In genomic region chr22:45977551-45978274, GRCh38 we compare ENCODE assay signal across 10 cellular contexts. TPM values are rescaled to one million over a fixed set of nuclear protein-coding genes. Genes with fewer than 3 reads are reported as not detected.
DNase-seq lines count a peak whose midpoint lies in the region; ATAC-seq, FAIRE-seq and TF ChIP-seq lines count a peak whose summit lies in the region.
"Had no signal": no experiment of that assay in that cellular context is flagged by ENCODE, and none has a peak within 500 bp of the region (broad histone marks: within the 10 kb centered on the region; RNA-seq: fewer than 3 reads in every experiment).

No MANE protein-coding gene starts in this region.

- H3K79me2 ChIP-seq in H1 (ENCODE audit: control insufficient read depth in 1 of 2, insufficient read depth in 2 of 2, low read length in 2 of 2) (peaks cover 0 to 6% of the 10 kb centered on the region in 2 experiments; a peak in 1 of 4 replicates), trophoblast cell (ENCODE audit: control insufficient read depth, insufficient read depth, low read length, poor library complexity) (no peaks in the 10 kb centered on the region)

- TF ChIP-seq POLR2A in H1 (IDR thresholded peaks at IDR 0.05; ENCODE audit: control extremely low read depth in 1 of 2, low read depth in 2 of 2, low read length in 2 of 2): no peak
- TF ChIP-seq POLR2A in GM12892 (IDR thresholded peaks at IDR 0.05; ENCODE audit: low read depth, low read length): no peak

- no peaks in the 10 kb centered on the region for H3K79me1 ChIP-seq in H1 (ENCODE audit: low read depth, low read length)
- peaks cover 6% of the 10 kb centered on the region for H3K79me1 ChIP-seq in trophoblast cell (ENCODE audit: low read length)

- peak overlapping the region; percentile 85 for H3K4ac ChIP-seq in H1 (replicated peaks; ENCODE audit: insufficient read length, low read depth, low read length)
- no peak overlapping the region for H3K4ac ChIP-seq in trophoblast cell (ENCODE audit: low read depth, low read length)

- H3K27me3 Mint-ChIP-seq in T-helper 1 cell treated with Interleukin-12 subunit alpha and Interleukin-12 subunit beta and Interleukin-4 antibody, amounts not matched to agents 30 μg/mL and 1 μg/mL, for 36 hours (ENCODE audit: low read depth): peaks cover 37% of the 10 kb centered on the region

- H3K27me3 ChIP-seq in H1 (replicated peaks in 1 of 4; ENCODE audit: control insufficient read depth in 3 of 4, extremely low read depth in 1 of 4, insufficient read depth in 3 of 4, low read length in 3 of 4): peaks cover 57 to 72% (median 69%) of the 10 kb centered on the region in 4 experiments
- H3K27me3 ChIP-seq in trophoblast cell (ENCODE audit: insufficient read depth, low read length): peaks cover 36% of the 10 kb centered on the region

- H3K9me3 ChIP-seq in H1 (ENCODE audit: insufficient read depth in 2 of 2, low read depth in 1 of 2, low read length in 1 of 2) (peaks cover 3 to 8% of the 10 kb centered on the region in 2 experiments; a peak in 3 of 4 replicates), trophoblast cell (ENCODE audit: insufficient read depth, low read depth, low read length) (peaks cover 26% of the 10 kb centered on the region)
- H3K9me3 ChIP-seq: Caco-2, stomach had no signal

- no peak for TF ChIP-seq RAD21 in H1 (IDR thresholded peaks at IDR 0.05 in 1 of 2, conservative IDR thresholded peaks at IDR 0.05 in 1 of 2; ENCODE audit: low read depth in 2 of 2, low read length in 2 of 2)

- H3K9ac ChIP-seq in H1 (replicated peaks in 1 of 4; ENCODE audit: extremely low read depth in 1 of 4, low read depth in 3 of 4, low read length in 3 of 4): no peak overlapping the region
- no peak overlapping the region for H3K9ac ChIP-seq in trophoblast cell (ENCODE audit: low read length)

- TF ChIP-seq EP300 in H1 (IDR thresholded peaks at IDR 0.05; ENCODE audit: borderline replicate concordance in 1 of 2, low read depth in 2 of 2, low read length in 2 of 2): no peak

- CTCF ChIA-PET in H1 (lab: Charles Lee; ENCODE audit: partially characterized antibody): interaction anchor here (0.5 to 1.2 kb wide), 12 partner anchors 28 to 563 kb away, joined by 3 to 9 read pairs (median 4); no protein-coding TSS in a partner anchor

- H3K14ac ChIP-seq in H1 (ENCODE audit: insufficient read length): no peak overlapping the region
- no peak overlapping the region for H3K14ac ChIP-seq in trophoblast cell (ENCODE audit: low read length)

- no peak overlapping the region for H2AFZ ChIP-seq in H1 (ENCODE audit: low read length)
- H2AFZ ChIP-seq in trophoblast cell (ENCODE audit: insufficient read depth, low read length, poor library complexity): no peak overlapping the region

- H2BK15ac ChIP-seq in H1 (ENCODE audit: low read length): peak overlapping the region; percentile 61; the same call in 1 of the 2 replicates

- H3K36me3 ChIP-seq in H1 (ENCODE audit: control insufficient read depth in 2 of 4, insufficient read depth in 4 of 4, low read length in 3 of 4): peaks cover 0 to 10% (median 0%) of the 10 kb centered on the region in 4 experiments; a peak in 4 of 8 replicates
- H3K36me3 ChIP-seq in trophoblast cell (ENCODE audit: control insufficient read depth in 1 of 2, insufficient read depth in 2 of 2, low read length in 2 of 2): no peaks in the 10 kb centered on the region
- H3K36me3 ChIP-seq: stomach had no signal

- H4K20me1 ChIP-seq in H1 (replicated peaks in 1 of 2; ENCODE audit: control insufficient read depth in 1 of 2, insufficient read depth in 2 of 2, low read length in 2 of 2): peaks cover 2 to 37% of the 10 kb centered on the region in 2 experiments

- POLR2A ChIA-PET in H1 (lab: Charles Lee; ENCODE audit: partially characterized antibody): no interaction called here

- H4K91ac ChIP-seq in H1 (replicated peaks; ENCODE audit: insufficient read length, low read length) (no peak overlapping the region), trophoblast cell (ENCODE audit: low read depth, low read length) (no peak overlapping the region)

- no peak overlapping the region for H3K56ac ChIP-seq in H1 (replicated peaks; ENCODE audit: insufficient read length, low read depth, low read length)

- no peaks in the 10 kb centered on the region for H3K9me3 Mint-ChIP-seq in T-helper 1 cell treated with Interleukin-12 subunit alpha and Interleukin-12 subunit beta and Interleukin-4 antibody, amounts not matched to agents 30 μg/mL and 1 μg/mL, for 36 hours

- no peak for TF ChIP-seq CTCF in H1 (IDR thresholded peaks at IDR 0.05; ENCODE audit: control extremely low read depth in 1 of 3, insufficient read depth in 1 of 3, low read depth in 1 of 3, low read length in 3 of 3)

- H3K4me3 ChIP-seq in H1 (ENCODE audit: extremely low read depth in 1 of 4, insufficient read depth in 2 of 4, low read depth in 3 of 4, low read length in 4 of 4): peak overlapping the region; percentile 12 to 63 (median 20); a peak in 6 of 8 replicates
- H3K4me3 ChIP-seq in trophoblast cell (ENCODE audit: low read depth, low read length): no peak overlapping the region

- H2BK5ac ChIP-seq in H1 (ENCODE audit: low read depth, low read length) (peak overlapping the region; percentile 52; the same call in 1 of the 2 replicates), trophoblast cell (ENCODE audit: low read depth, low read length, poor library complexity) (no peak overlapping the region)

- DNase-seq in T-helper 1 cell (no peak), M059J (ENCODE audit: low read depth) (peak; percentile 46), H1 (ENCODE audit: low read depth in 1 of 2, low spot score in 2 of 2) (peak in 1 of 2 experiments; percentile 72), trophoblast cell (peak in 1 of 2 donors; percentile 24), HTR-8/SVneo (ENCODE audit: insufficient read length, low spot score) (no peak), GM12892 (ENCODE audit: insufficient read length) (no peak)

- no peak overlapping the region for H2BK20ac ChIP-seq in H1 (ENCODE audit: low read length)

- peak overlapping the region; percentile 71; the same call in 1 of the 2 replicates for H3K18ac ChIP-seq in H1 (ENCODE audit: extremely low read depth, low read length)
- no peak overlapping the region for H3K18ac ChIP-seq in trophoblast cell (ENCODE audit: low read length)

- H3K27ac Mint-ChIP-seq in T-helper 1 cell treated with Interleukin-12 subunit alpha and Interleukin-12 subunit beta and Interleukin-4 antibody, amounts not matched to agents 30 μg/mL and 1 μg/mL, for 36 hours: no peak overlapping the region

- peak overlapping the region; percentile 64 for H2BK120ac ChIP-seq in H1 (replicated peaks; ENCODE audit: low read depth, low read length)
- no peak overlapping the region for H2BK120ac ChIP-seq in trophoblast cell (ENCODE audit: insufficient read depth, low read length, poor library complexity)

- no peak overlapping the region for H4K12ac ChIP-seq in trophoblast cell (ENCODE audit: low read depth, low read length)

- H3K23me2 ChIP-seq in H1 (ENCODE audit: low read depth, low read length): peaks cover 25% of the 10 kb centered on the region

- H3K27ac ChIP-seq in H1 (ENCODE audit: low read depth, low read length) (no peak overlapping the region), trophoblast cell (ENCODE audit: low read depth, low read length) (no peak overlapping the region)
- H3K27ac ChIP-seq: stomach had no signal

- H4K8ac ChIP-seq in H1 (ENCODE audit: extremely low read depth, insufficient read depth, low read length) (peak overlapping the region; percentile 45; the same call in 1 of the 2 replicates), trophoblast cell (ENCODE audit: low read depth, low read length) (no peak overlapping the region)

- H3K4me3 Mint-ChIP-seq in T-helper 1 cell treated with Interleukin-12 subunit alpha and Interleukin-12 subunit beta and Interleukin-4 antibody, amounts not matched to agents 30 μg/mL and 1 μg/mL, for 36 hours: peak overlapping the region; percentile 8

- no peak for ATAC-seq in HG02981 (IDR thresholded peaks at IDR 0.05; ENCODE audit: unreplicated experiment)

- no peaks in the 10 kb centered on the region for H3K4me1 Mint-ChIP-seq in T-helper 1 cell treated with Interleukin-12 subunit alpha and Interleukin-12 subunit beta and Interleukin-4 antibody, amounts not matched to agents 30 μg/mL and 1 μg/mL, for 36 hours (ENCODE audit: low read depth)

- FAIRE-seq in H1 (lab: Jason Lieb, UNC) (no peak), HTR-8/SVneo (lab: Jason Lieb, UNC) (no peak), GM12892 (lab: Jason Lieb, UNC) (no peak)

- peak overlapping the region; percentile 53 to 70 for H3K4me2 ChIP-seq in H1 (ENCODE audit: insufficient read depth in 1 of 2, low read depth in 2 of 2, low read length in 2 of 2)
- H3K4me2 ChIP-seq in trophoblast cell (ENCODE audit: low read length): peak overlapping the region; percentile 88

- H3K4me1 ChIP-seq in H1 (replicated peaks in 1 of 4; ENCODE audit: control insufficient read depth in 3 of 4, insufficient read depth in 4 of 4, low read length in 3 of 4): peaks cover 3 to 26% (median 17%) of the 10 kb centered on the region in 4 experiments
- peaks cover 25 to 29% of the 10 kb centered on the region in 2 experiments for H3K4me1 ChIP-seq in trophoblast cell (ENCODE audit: control insufficient read depth in 1 of 2, insufficient read depth in 2 of 2, low read length in 2 of 2)

- H4K5ac ChIP-seq in H1 (ENCODE audit: insufficient read length, low read depth, low read length): no peak overlapping the region

- H2BK12ac ChIP-seq in H1 (ENCODE audit: low read depth, low read length) (peak overlapping the region; percentile 75; the same call in 1 of the 2 replicates), trophoblast cell (ENCODE audit: low read length) (no peak overlapping the region)

- 11% methylated on average over 27 of the region's 29 CpGs; no CpG with 5 or more reads in 1 of the 2 experiments for WGBS in H1 (ENCODE audit: extremely low coverage in 1 of 2, insufficient coverage in 1 of 2, insufficient read length in 1 of 2, insufficient replicate concordance in 2 of 2, low coverage in 1 of 2, low lambda C conversion rate in 2 of 2, missing lambda C conversion rate in 1 of 2), 2 experiments
- no CpG with 5 or more reads among the region's 29 CpGs for WGBS in trophoblast cell (ENCODE audit: extremely low coverage, insufficient coverage, insufficient read length)

- H3K23ac ChIP-seq in H1 (ENCODE audit: insufficient read length): no peak overlapping the region
- H3K23ac ChIP-seq in trophoblast cell (ENCODE audit: low read length): no peak overlapping the region

- no peak overlapping the region for H2AK5ac ChIP-seq in H1 (ENCODE audit: low read depth, low read length)
- no peak overlapping the region for H2AK5ac ChIP-seq in trophoblast cell (ENCODE audit: low read length)

- no peaks in the 10 kb centered on the region for H3K36me3 Mint-ChIP-seq in T-helper 1 cell treated with Interleukin-12 subunit alpha and Interleukin-12 subunit beta and Interleukin-4 antibody, amounts not matched to agents 30 μg/mL and 1 μg/mL, for 36 hours (ENCODE audit: low read depth)

RNA-seq across cellular contexts. Expression of gene WNT7B, which starts 0.8 kb away (rescaled TPM):
- 14.2 and 26.6 TPM in 2 replicates for total RNA-seq in M059J (2014; rRNA removed; shearing (Covaris generic))
- 0.13 and 0.24 TPM in 2 replicates for total RNA-seq in H1 (2021; fragmentation: NEBNext Ultra II Directional; extraction: Animal tissue kit (Norgen Biotek cat#: 25700))
- 0.14 and 0.24 TPM in 2 replicates for polyA plus RNA-seq in H1 (2011; rRNA removed)
- polyA plus RNA-seq in H1 (2011; cell fraction: cytosol; rRNA removed): 0.12 TPM
- 0.27 TPM for polyA plus RNA-seq in H1 (2011; cell fraction: nucleus; rRNA removed)
- polyA plus RNA-seq in H1 (2012, experiment 1 of 2): 0.14 to 0.46 TPM (median 0.23 TPM) in 4 replicates
- 0.29 TPM for polyA plus RNA-seq in H1 (2012, experiment 2 of 2)
- polyA plus RNA-seq in H1 (2013, experiment 1 of 2): 0.08 TPM
- 0.13 TPM for polyA plus RNA-seq in H1 (2013, experiment 2 of 2)
- polyA minus RNA-seq in H1 (2011; rRNA and poly(A)+ RNA removed): 0.16 and 0.17 TPM in 2 replicates
- not detected for polyA minus RNA-seq in H1 (2011; cell fraction: cytosol; rRNA and poly(A)+ RNA removed)
- polyA minus RNA-seq in H1 (2011; cell fraction: nucleus; rRNA and poly(A)+ RNA removed): 0.30 TPM
- 5.9 and 6.1 TPM in 2 replicates for polyA plus RNA-seq in trophoblast cell (2013)
- 0.23 TPM for polyA plus RNA-seq in GM12892 (2012; ENCODE audit: missing spikeins)
- total RNA-seq: stomach had no signal

Comparison
In these comparisons a context has a peak if more than half of its experiments do, and no peak if none do; other contexts are left out.
1. RNA of gene WNT7B, which starts 0.8 kb away (total RNA-seq): 14.2 to 26.6 TPM in M059J; 0.13 to 0.24 TPM in H1; every median in the first group is over 10 times any median in the second.